ENCODE assay signal across 20 cellular contexts in genomic region chr2:100257939-100258338, GRCh38.
DNase-seq lines count a peak whose midpoint lies in the region; ATAC-seq, FAIRE-seq and TF ChIP-seq lines count a peak whose summit lies in the region.
"Had no signal": no experiment of that assay in that cellular context is flagged by ENCODE, and none has a peak within 500 bp of the region (broad histone marks: within the 10 kb centered on the region; RNA-seq: fewer than 3 reads in every experiment).

No MANE protein-coding gene starts in this region.

- DNase-seq in AG10803 (ENCODE audit: low read depth) = peak; percentile 23
- DNase-seq in HPDE6-E6E7 (ENCODE audit: extremely low spot score) = peak; percentile 19
- no peak for DNase-seq in K562 (ENCODE audit: extremely low read depth in 1 of 4, low spot score in 3 of 4)
- DNase-seq in mesenteric fat pad (ENCODE audit: low spot score) = peak; percentile 51
- DNase-seq in esophagus muscularis mucosa (ENCODE audit: extremely low spot score) = no peak
- no peak for DNase-seq in iPS-NIHi11 (ENCODE audit: low spot score)
- no peak for DNase-seq in NCI-H526 (lab: John Stamatoyannopoulos, UW)
- DNase-seq: activated CD8-positive, alpha-beta T cell treated with anti-CD3 and anti-CD28 coated beads, Interleukin-2, amount 10 ng/mL, durations not matched to agents 7 days and 5 days; activated naive CD4-positive, alpha-beta T cell treated with anti-CD3 and anti-CD28 coated beads, Interleukin-2, amount 50 U/mL, for 16 hours; activated T-cell treated with anti-CD3 and anti-CD28 coated beads, Interleukin-2, amount 50 U/mL, for 48 hours; DMS79; NCI-H1436; NCI-H2171 treated with DMSO at 0.1 percent for 48 hours; NCI-H774; PC-9 had no signal

- no peaks in the 10 kb centered on the region for H3K9me1 ChIP-seq in K562 (ENCODE audit: control insufficient read depth, insufficient read depth, low read length)

- no peak for TF ChIP-seq RAD21 in K562 (CRISPR knock-in tag; conservative IDR thresholded peaks at IDR 0.05 in 1 of 2, IDR thresholded peaks at IDR 0.05 in 1 of 2)

- H4K20me1 ChIP-seq in K562 (replicated peaks; ENCODE audit: control insufficient read depth, insufficient read depth, low read length) = no peaks in the 10 kb centered on the region

- H3K36me3 ChIP-seq in K562 (ENCODE audit: control insufficient read depth, insufficient read depth, low read length) (no peaks in the 10 kb centered on the region), esophagus muscularis mucosa (no peaks in the 10 kb centered on the region)
- H3K36me3 ChIP-seq: neural progenitor cell, suprapubic skin had no signal

- CTCF ChIA-PET in K562 (lab: Yijun Ruan, JAX; ENCODE audit: low intra/inter-chr PET ratio) = no interaction called here

- H3K4me2 ChIP-seq in K562 (ENCODE audit: insufficient read depth, low read length) = no peak overlapping the region
- H3K4me2 ChIP-seq: neural progenitor cell, PC-9 had no signal

- TF ChIP-seq EP300 in K562 (IDR thresholded peaks at IDR 0.05; ENCODE audit: low read length) (no peak), esophagus muscularis mucosa (IDR thresholded peaks at IDR 0.05) (no peak)

- H3K79me2 ChIP-seq in K562 (ENCODE audit: control insufficient read depth, insufficient read depth, low read length) = no peaks in the 10 kb centered on the region

- H3K9me3 ChIP-seq in K562 (replicated peaks; ENCODE audit: control insufficient read depth, insufficient read depth, low read depth, low read length) = no peaks in the 10 kb centered on the region
- no peaks in the 10 kb centered on the region for H3K9me3 ChIP-seq in esophagus muscularis mucosa
- H3K9me3 ChIP-seq: suprapubic skin had no signal

- no peak for FAIRE-seq in K562 (lab: Jason Lieb, UNC)

- TF ChIP-seq POLR2A in K562 (conservative IDR thresholded peaks at IDR 0.05) (no peak), esophagus muscularis mucosa (IDR thresholded peaks at IDR 0.05; ENCODE audit: low read depth) (no peak)

- H3K9ac ChIP-seq in K562 (ENCODE audit: insufficient read depth in 1 of 2, low read depth in 2 of 2, low read length in 2 of 2) = no peak overlapping the region
- H3K9ac ChIP-seq: neural progenitor cell had no signal

- H3K27me3 ChIP-seq in K562 (ENCODE audit: control insufficient read depth in 2 of 2, insufficient read depth in 2 of 2, low read length in 2 of 2) = peaks cover 12 to 57% of the 10 kb centered on the region in 2 experiments
- H3K27me3 ChIP-seq in esophagus muscularis mucosa = no peaks in the 10 kb centered on the region
- H3K27me3 ChIP-seq: neural progenitor cell, suprapubic skin had no signal

- no peak overlapping the region for H2AFZ ChIP-seq in K562 (ENCODE audit: low read depth, low read length)
- H2AFZ ChIP-seq: neural progenitor cell, PC-9 had no signal

- TF ChIP-seq CTCF in AG10803 (conservative IDR thresholded peaks at IDR 0.05; ENCODE audit: low read length) (no peak), K562 (IDR thresholded peaks at IDR 0.05 in 2 of 3, conservative IDR thresholded peaks at IDR 0.05 in 1 of 3; ENCODE audit: insufficient read depth in 2 of 3, low read depth in 1 of 3, low read length in 3 of 3) (no peak), esophagus muscularis mucosa (IDR thresholded peaks at IDR 0.05) (no peak)

- WGBS in K562 (ENCODE audit: insufficient coverage, low coverage, missing lambda C conversion rate) = under 1% methylated on average over 9 of the region's 9 CpGs
- 54% methylated on average over 9 of the region's 9 CpGs for WGBS in esophagus muscularis mucosa

- no peak overlapping the region for H3K4me3 ChIP-seq in AG10803 (ENCODE audit: low read length)
- no peak overlapping the region for H3K4me3 ChIP-seq in K562
- H3K4me3 ChIP-seq in esophagus muscularis mucosa = no peak overlapping the region
- H3K4me3 ChIP-seq: neural progenitor cell, PC-9, SK-N-MC, suprapubic skin had no signal

- H3K4me1 ChIP-seq in K562 (replicated peaks in 1 of 2; ENCODE audit: control insufficient read depth in 2 of 2, insufficient read depth in 2 of 2, low read length in 2 of 2) = 0 out of 5 replicates have a peak, but pooled peaks cover 0 to 4% of the 10 kb centered on the region in 2 experiments
- peaks cover 6 to 33% (median 24%) of the 10 kb centered on the region in 4 donors for H3K4me1 ChIP-seq in esophagus muscularis mucosa
- H3K4me1 ChIP-seq: neural progenitor cell, suprapubic skin had no signal

- BruUV-seq in K562 (replicated peaks; lab: Mats Ljungman, UMichigan) = no TSS peak

- in situ Hi-C loops in K562 (cut with MboI) = no loop called here

- ATAC-seq in K562 (no peak), HG03354 (IDR thresholded peaks at IDR 0.05; ENCODE audit: poor library complexity, severe bottlenecking, unreplicated experiment) (no peak)
- ATAC-seq: activated CD4-positive, CD25-positive, alpha-beta regulatory T cell treated with anti-CD3 and anti-CD28 coated beads, Interleukin-2, amount 50 U/mL, for 24 hours; activated CD8-positive, alpha-beta T cell treated with anti-CD3 and anti-CD28 coated beads, Interleukin-2, amount 10 ng/mL, durations not matched to agents 7 days and 5 days had no signal

- POLR2A ChIA-PET in K562 (lab: Yijun Ruan, JAX) = no interaction called here

- intact Hi-C loops in K562 (cut with micrococcal nuclease) (no loop called here), esophagus muscularis mucosa (cut with DNase I) (no loop called here)

- H3K27ac ChIP-seq in K562 (ENCODE audit: extremely low read depth, low read depth, low read length) (no peak overlapping the region), esophagus muscularis mucosa (replicated peaks in 1 of 4) (no peak overlapping the region)
- H3K27ac ChIP-seq: neural progenitor cell, PC-9, SK-N-MC, suprapubic skin had no signal

TF ChIP-seq in K562, 482 proteins besides CTCF, POLR2A, EP300 and RAD21:
- no peak for TF ChIP-seq FOXM1 (IDR thresholded peaks at IDR 0.05; ENCODE audit: low read depth)
- TF ChIP-seq FOXM1 (CRISPR knock-in tag; IDR thresholded peaks at IDR 0.05; ENCODE audit: low read depth) = no peak
- TF ChIP-seq CHD4 (IDR thresholded peaks at IDR 0.05; ENCODE audit: insufficient read depth, insufficient replicate concordance, low read depth, low read length, poor library complexity, severe bottlenecking) = no peak
- TF ChIP-seq ZKSCAN8 (CRISPR knock-in tag; IDR thresholded peaks at IDR 0.05) = peak; percentile 66; the same call in 1 of the 2 replicates
TF ChIP-seq in K562: peak in this region for 1.

Comparison
In these comparisons a context has a peak if more than half of its experiments do, and no peak if none do; other contexts are left out.
1. DNase-seq: peak in AG10803 (single experiment), HPDE6-E6E7 (single experiment) and mesenteric fat pad (single experiment); none in K562 (0 of 4), esophagus muscularis mucosa (single experiment), iPS-NIHi11 (single experiment) and NCI-H526 (0 of 2).